22 cellular contexts compared by ENCODE assay signal in the genomic region with DNA sequence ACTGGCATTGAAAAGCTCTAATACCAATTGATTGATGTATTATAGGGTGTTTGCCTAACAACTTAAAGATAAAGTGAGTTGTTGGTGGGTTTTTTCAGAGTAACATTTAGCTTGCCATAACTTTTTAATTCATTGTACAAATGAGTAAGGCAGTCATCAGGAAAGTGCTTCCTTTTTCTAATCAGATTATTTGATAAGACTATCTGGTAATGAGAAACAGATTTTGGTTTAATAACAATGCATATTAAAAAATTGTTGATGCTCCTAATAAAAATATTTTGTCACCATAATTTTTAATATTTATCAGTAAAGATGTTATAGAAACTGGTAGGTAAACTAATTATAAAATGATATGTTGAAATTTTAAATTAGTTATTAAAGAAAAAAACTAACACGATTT. TPM values are rescaled to one million over a fixed set of nuclear protein-coding genes. Genes with fewer than 3 reads are reported as not detected.
DNase-seq lines count a peak whose midpoint lies in the region; ATAC-seq, FAIRE-seq and TF ChIP-seq lines count a peak whose summit lies in the region.
"Had no signal": no experiment of that assay in that cellular context is flagged by ENCODE, and none has a peak within 500 bp of the region (broad histone marks: within the 10 kb centered on the region; RNA-seq: fewer than 3 reads in every experiment).

No MANE protein-coding gene starts in this region.

- peaks cover 63 to 70% of the 10 kb centered on the region in 2 experiments for H3K36me3 ChIP-seq in SK-N-SH (replicated peaks in 1 of 2; ENCODE audit: control insufficient read depth in 1 of 2, insufficient read depth in 2 of 2, low read length in 1 of 2)
- H3K36me3 ChIP-seq in kidney (ENCODE audit: control insufficient read depth in 1 of 2, insufficient read depth in 2 of 2, low read length in 2 of 2), result peaks cover 13 to 30% of the 10 kb centered on the region in 2 donors
- H3K36me3 ChIP-seq in mesendoderm (ENCODE audit: control insufficient read depth, insufficient read depth, low read length), result no peaks in the 10 kb centered on the region
- H3K36me3 ChIP-seq: HAP-1 had no signal

- H3K27me3 Mint-ChIP-seq in immature natural killer cell (ENCODE audit: low read depth in 3 of 3), result no peaks in the 10 kb centered on the region

- TF ChIP-seq EP300 in SK-N-SH (IDR thresholded peaks at IDR 0.05; ENCODE audit: borderline replicate concordance in 1 of 2, low read depth in 1 of 2, low read length in 1 of 2), result 0 out of 4 replicates have a peak, but pooled peaks of 1 of the 2 experiments have one; percentile 19

- H3K4me1 ChIP-seq in SK-N-SH (ENCODE audit: control insufficient read depth in 1 of 2, insufficient read depth in 2 of 2, low read depth in 1 of 2, low read length in 1 of 2) (peaks cover 0 to 3% of the 10 kb centered on the region in 2 experiments; a peak in 1 of 4 replicates), kidney (ENCODE audit: control insufficient read depth in 1 of 2, insufficient read depth in 1 of 2, low read depth in 1 of 2, low read length in 2 of 2) (no peaks in the 10 kb centered on the region), mesendoderm (ENCODE audit: control insufficient read depth, low read depth, low read length) (no peaks in the 10 kb centered on the region)
- H3K4me1 ChIP-seq: A549, Caco-2, HAP-1 had no signal

- no peaks in the 10 kb centered on the region for H3K4me1 Mint-ChIP-seq in immature natural killer cell

- H3K27ac Mint-ChIP-seq in immature natural killer cell, result no peak overlapping the region
- H3K27ac Mint-ChIP-seq: CD8-positive, alpha-beta T cell; HFFc6 had no signal

- peaks cover 3% of the 10 kb centered on the region for H3F3A ChIP-seq in SK-N-SH (replicated peaks; ENCODE audit: insufficient read depth)

- no peak overlapping the region for H4K8ac ChIP-seq in mesendoderm (ENCODE audit: low read depth, low read length)

- 98% methylated on average over 1 of the region's 1 CpG for WGBS in SK-N-SH (ENCODE audit: low lambda C conversion rate)
- 100% methylated on average over 1 of the region's 1 CpG for WGBS in mesendoderm (ENCODE audit: extremely low coverage, insufficient coverage, low lambda C conversion rate)

- in situ Hi-C loops in ACHN (cut with HindIII; ENCODE audit: low pct_ligation_motif_present, low pct_unique_long_range_greater_than_20kb, low sequenced_read_pairs), result no loop called here

- H3K79me2 ChIP-seq in SK-N-SH (ENCODE audit: insufficient read depth) (no peaks in the 10 kb centered on the region), mesendoderm (ENCODE audit: control insufficient read depth, insufficient read depth, low read length) (no peaks in the 10 kb centered on the region)

- no peak overlapping the region for H2AFZ ChIP-seq in SK-N-SH (ENCODE audit: low read depth)

- H3K56ac ChIP-seq in mesendoderm (ENCODE audit: low read length), result no peak overlapping the region

- H3K18ac ChIP-seq in mesendoderm (ENCODE audit: low read length), result no peak overlapping the region

- no peaks in the 10 kb centered on the region for H3K9me3 Mint-ChIP-seq in immature natural killer cell
- H3K9me3 Mint-ChIP-seq: CD8-positive, alpha-beta T cell; HFFc6 had no signal

- H3K27me3 ChIP-seq in SK-N-SH (ENCODE audit: insufficient read depth), result no peaks in the 10 kb centered on the region
- H3K27me3 ChIP-seq in mesendoderm (ENCODE audit: insufficient read depth, low read length, poor library complexity), result no peaks in the 10 kb centered on the region

- POLR2A ChIA-PET in SK-N-SH (lab: Yijun Ruan, JAX), result no interaction called here

- no peak overlapping the region for H2AK5ac ChIP-seq in mesendoderm (ENCODE audit: low read length)

- H4K20me1 ChIP-seq in SK-N-SH (ENCODE audit: insufficient read depth), result no peaks in the 10 kb centered on the region

- intact Hi-C loops in kidney (cut with DNase I), result no loop called here

- peaks cover 31 to 47% (median 32%) of the 10 kb centered on the region in 3 donors for H3K36me3 Mint-ChIP-seq in immature natural killer cell

- H3K23ac ChIP-seq in mesendoderm (ENCODE audit: low read length), result no peak overlapping the region

- no peaks in the 10 kb centered on the region for H3K9me3 ChIP-seq in SK-N-SH
- no peaks in the 10 kb centered on the region for H3K9me3 ChIP-seq in kidney (ENCODE audit: control insufficient read depth in 1 of 2, low read length in 2 of 2)
- H3K9me3 ChIP-seq: A549, Caco-2, HAP-1 had no signal

- no peak overlapping the region for H3K4ac ChIP-seq in mesendoderm (ENCODE audit: low read depth, low read length)

- no peak overlapping the region for H2BK120ac ChIP-seq in mesendoderm (ENCODE audit: low read depth, low read length)

- H3K4me2 ChIP-seq in SK-N-SH, result no peak overlapping the region
- H3K4me2 ChIP-seq in mesendoderm (ENCODE audit: low read length), result no peak overlapping the region
- H3K4me2 ChIP-seq: A549 had no signal

- H3K4me3 Mint-ChIP-seq in immature natural killer cell, result no peak overlapping the region
- H3K4me3 Mint-ChIP-seq: CD8-positive, alpha-beta T cell; HFFc6 had no signal

- TF ChIP-seq RAD21 in SK-N-SH (IDR thresholded peaks at IDR 0.05; ENCODE audit: low read length), result no peak

- CTCF ChIA-PET in SK-N-SH (lab: Yijun Ruan, JAX), result interaction anchor here (1.1 kb wide), 1 partner anchor 303 kb away, joined by 3 read pairs; no protein-coding TSS in a partner anchor

- TF ChIP-seq CTCF in SK-N-SH (IDR thresholded peaks at IDR 0.05) (no peak), kidney (IDR thresholded peaks at IDR 0.05; ENCODE audit: borderline replicate concordance, extremely low read depth, insufficient read depth) (no peak)

- H3K4me3 ChIP-seq in SK-N-SH (ENCODE audit: low read depth in 2 of 2, low read length in 1 of 2) (no peak overlapping the region), kidney (ENCODE audit: low read length in 2 of 2) (no peak overlapping the region), mesendoderm (ENCODE audit: low read length) (no peak overlapping the region)
- H3K4me3 ChIP-seq: A549, HAP-1 had no signal

- no peaks in the 10 kb centered on the region for H3K79me1 ChIP-seq in mesendoderm (ENCODE audit: low read length)

- peak; percentile 76 for FAIRE-seq in A204.1 (lab: Jason Lieb, UNC)
- FAIRE-seq in colon (lab: Jason Lieb, UNC), result peak; percentile 81
- peak; percentile 93 for FAIRE-seq in kidney (lab: Jason Lieb, UNC)
- FAIRE-seq: A549, GM18507, H54 had no signal

- peak; percentile 2 for DNase-seq in SK-N-SH
- DNase-seq in kidney, result no peak
- no peak for DNase-seq in immature natural killer cell
- DNase-seq in mesendoderm, result no peak
- no peak for DNase-seq in ACHN
- DNase-seq: C1 segment of cervical spinal cord; Caco-2; CD8-positive, alpha-beta T cell; DMS153; DMS79; EL; GF-D8; GOT3; HFFc6 had no signal

- H3K9ac ChIP-seq in SK-N-SH (no peak overlapping the region), kidney (ENCODE audit: low read length in 2 of 2) (no peak overlapping the region), mesendoderm (ENCODE audit: low read length) (no peak overlapping the region)

- no peak for ATAC-seq in GM21515 (IDR thresholded peaks at IDR 0.05; ENCODE audit: unreplicated experiment)
- ATAC-seq: A549; CD8-positive, alpha-beta T cell had no signal

- no peak overlapping the region for H2BK5ac ChIP-seq in mesendoderm (ENCODE audit: low read length)

- H3K27ac ChIP-seq in SK-N-SH (ENCODE audit: low read depth in 2 of 2, low read length in 1 of 2), result no peak overlapping the region
- H3K27ac ChIP-seq in kidney (ENCODE audit: low read depth in 2 of 2, low read length in 2 of 2), result no peak overlapping the region
- no peak overlapping the region for H3K27ac ChIP-seq in mesendoderm (ENCODE audit: low read depth, low read length)
- H3K27ac ChIP-seq: 22Rv1, A549 had no signal

- H2BK15ac ChIP-seq in mesendoderm (replicated peaks; ENCODE audit: low read depth), result no peak overlapping the region

- no peaks in the 10 kb centered on the region for H3K9me2 ChIP-seq in SK-N-SH

- H4K5ac ChIP-seq in mesendoderm (ENCODE audit: low read length), result no peak overlapping the region

TF ChIP-seq in SK-N-SH, 30 proteins besides CTCF, POLR2A, EP300 and RAD21:
- TF ChIP-seq JUND (IDR thresholded peaks at IDR 0.05) (no peak), FOSL2 (IDR thresholded peaks at IDR 0.05; ENCODE audit: borderline replicate concordance, low read depth) (no peak), NRF1 (IDR thresholded peaks at IDR 0.05; ENCODE audit: low read depth, low read length) (no peak), TEAD4 (IDR thresholded peaks at IDR 0.05; ENCODE audit: borderline replicate concordance, insufficient read depth) (no peak), NFIC (IDR thresholded peaks at IDR 0.05; ENCODE audit: borderline replicate concordance) (no peak), POLR2AphosphoS5 (IDR thresholded peaks at IDR 0.05; ENCODE audit: low read depth, low read length) (no peak), EZH2phosphoT487 (IDR thresholded peaks at IDR 0.05; ENCODE audit: borderline replicate concordance, low read depth) (no peak), TAF1 (IDR thresholded peaks at IDR 0.05; ENCODE audit: borderline replicate concordance, low read depth, low read length) (no peak), FOXJ3 (CRISPR knock-in tag; IDR thresholded peaks at IDR 0.05) (no peak)
TF ChIP-seq in SK-N-SH: peak in this region for 0.

RNA-seq across cellular contexts. Expression of gene BLTP1, which starts 51.3 kb away (rescaled TPM):
- polyA plus RNA-seq in SK-N-SH (2012; rRNA removed) (13.1 and 19.9 TPM in 2 replicates), kidney (ENCODE audit: insufficient read depth, low read depth, low replicate concordance) (14.2 TPM), immature natural killer cell (10 to 100 TPM in 1 of 3 donors, 1 to 10 TPM in 2; 1.7 to 11.1 (median 3.3) TPM)
- polyA plus RNA-seq in SK-N-SH (2012; cell fraction: cytosol; rRNA removed), result 16.5 and 17.8 TPM in 2 replicates
- 15.6 and 42.4 TPM in 2 replicates for polyA plus RNA-seq in SK-N-SH (2012; cell fraction: nucleus; rRNA removed)
- 74.2 TPM for total RNA-seq in kidney
- polyA plus RNA-seq in mesendoderm (2013, experiment 1 of 2), result 10.1 TPM
- polyA plus RNA-seq in mesendoderm (2013, experiment 2 of 2), result 9.9 TPM
